ENCODE assay signal across 15 cellular contexts in the genomic region with DNA sequence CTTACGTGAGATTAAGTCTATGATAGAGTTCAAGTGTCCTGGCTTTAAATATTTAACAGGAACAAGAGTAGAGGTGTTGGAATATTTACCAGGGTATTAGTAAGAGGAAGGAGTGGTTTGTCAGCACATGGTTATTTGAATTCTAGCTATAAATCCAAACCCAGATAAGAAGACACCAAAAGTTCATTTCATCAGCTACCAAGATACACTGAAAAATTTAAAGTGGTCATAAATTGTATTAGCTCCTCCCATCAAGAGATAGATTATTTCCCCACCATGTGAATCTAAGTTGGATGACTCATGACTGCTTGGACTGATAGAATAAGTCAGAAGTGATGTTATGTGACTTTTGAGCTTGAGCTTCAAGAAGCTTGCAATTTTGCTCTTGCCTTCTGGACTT.
DNase-seq lines count a peak whose midpoint lies in the region; ATAC-seq and TF ChIP-seq lines count a peak whose summit lies in the region.
"Had no signal": no experiment of that assay in that cellular context is flagged by ENCODE, and none has a peak within 500 bp of the region (broad histone marks: within the 10 kb centered on the region; RNA-seq: fewer than 3 reads in every experiment).

No MANE protein-coding gene starts in this region.

- DNase-seq in HT-29 (ENCODE audit: low spot score) (peak; percentile 38), astrocyte of the hippocampus (ENCODE audit: low read depth, low spot score) (peak; percentile 23), foreskin fibroblast (peak; percentile 68 to 75), retinal pigment epithelial cell (ENCODE audit: low read depth) (peak; percentile 51), prostate gland (ENCODE audit: low spot score) (no peak), NOMO-1 treated with dmso at 0.1 percent for 144 hours (lab: John Stamatoyannopoulos, UW; ENCODE audit: unreplicated experiment) (no peak)
- DNase-seq: activated CD4-positive, alpha-beta T cell treated with anti-CD3 and anti-CD28 coated beads for 36 hours; amniotic stem cell; NCI-H1694; NCI-H526; stomach had no signal

- TF ChIP-seq CTCF in foreskin fibroblast (IDR thresholded peaks at IDR 0.05; ENCODE audit: low read depth, low read length) (no peak), retinal pigment epithelial cell (conservative IDR thresholded peaks at IDR 0.05; ENCODE audit: low read depth, low read length) (no peak), prostate gland (IDR thresholded peaks at IDR 0.05) (no peak)

- intact Hi-C loops in prostate gland (cut with DNase I): loop anchor here (5.0 kb wide), 1 partner anchor 71 kb away; the partner anchor contains the start of gene GRAMD2B

- H3K27ac ChIP-seq in prostate gland: no peak overlapping the region
- H3K27ac ChIP-seq: KMS-11, stomach had no signal

- TF ChIP-seq POLR2A in prostate gland (IDR thresholded peaks at IDR 0.05): no peak

- H3K27me3 ChIP-seq in prostate gland (replicated peaks; ENCODE audit: insufficient read depth): no peaks in the 10 kb centered on the region
- H3K27me3 ChIP-seq: stomach had no signal

- no peak for ATAC-seq in GM21825 (IDR thresholded peaks at IDR 0.05; ENCODE audit: unreplicated experiment)
- ATAC-seq in HG02885 (IDR thresholded peaks at IDR 0.05; ENCODE audit: poor library complexity, unreplicated experiment): no peak
- ATAC-seq: activated CD4-positive, alpha-beta T cell treated with anti-CD3 and anti-CD28 coated beads for 36 hours; Panc1 had no signal

- H3K4me3 ChIP-seq in foreskin fibroblast (ENCODE audit: low read depth in 1 of 2, low read length in 2 of 2) (no peak overlapping the region), retinal pigment epithelial cell (ENCODE audit: low read length) (no peak overlapping the region), prostate gland (no peak overlapping the region)
- H3K4me3 ChIP-seq: stomach had no signal

- no peaks in the 10 kb centered on the region for H3K4me1 ChIP-seq in prostate gland (replicated peaks)

- no peaks in the 10 kb centered on the region for H3K9me3 ChIP-seq in prostate gland
- H3K9me3 ChIP-seq: stomach had no signal

- H3K36me3 ChIP-seq in prostate gland: no peaks in the 10 kb centered on the region
- H3K36me3 ChIP-seq: stomach had no signal

- 40% methylated on average over 1 of the region's 1 CpG for whole genome bisulfite sequencing in prostate gland

Comparison
In these comparisons a context has a peak if more than half of its experiments do, and no peak if none do; other contexts are left out.
1. DNase-seq: peak in HT-29 (single experiment), astrocyte of the hippocampus (single experiment), foreskin fibroblast (2 of 2) and retinal pigment epithelial cell (single experiment); none in prostate gland (single experiment) and NOMO-1 treated with dmso at 0.1 percent for 144 hours (single experiment).